ENCODE assay signal across 2 cellular contexts in the genomic region with DNA sequence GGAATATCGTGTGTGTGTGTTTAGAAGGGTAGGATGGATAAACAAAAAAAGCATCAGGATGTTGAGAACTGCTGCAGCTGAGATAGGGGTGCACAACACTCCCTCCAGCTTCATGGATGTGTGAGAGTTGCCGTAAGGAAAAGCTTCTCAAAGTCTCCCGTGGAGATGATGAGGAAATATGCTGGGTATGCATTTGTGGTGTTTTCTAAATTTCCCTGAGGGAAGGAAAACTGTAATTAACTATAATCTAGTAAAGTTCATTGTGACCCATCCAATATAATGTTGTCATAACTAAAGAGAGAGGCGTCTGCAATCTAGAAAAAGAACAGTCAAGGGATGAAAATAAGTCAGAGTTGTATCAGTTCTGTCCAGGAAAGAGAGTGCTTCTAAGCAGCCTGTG.
TF ChIP-seq lines count a peak whose summit lies in the region.

No MANE protein-coding gene starts in this region.

TF ChIP-seq in HEK293, 187 proteins besides CTCF, POLR2A, EP300 and RAD21:
- TF ChIP-seq ZNF133 (tag by site-specific recombination; IDR thresholded peaks at IDR 0.05) = no peak
- TF ChIP-seq, protein P1, sequence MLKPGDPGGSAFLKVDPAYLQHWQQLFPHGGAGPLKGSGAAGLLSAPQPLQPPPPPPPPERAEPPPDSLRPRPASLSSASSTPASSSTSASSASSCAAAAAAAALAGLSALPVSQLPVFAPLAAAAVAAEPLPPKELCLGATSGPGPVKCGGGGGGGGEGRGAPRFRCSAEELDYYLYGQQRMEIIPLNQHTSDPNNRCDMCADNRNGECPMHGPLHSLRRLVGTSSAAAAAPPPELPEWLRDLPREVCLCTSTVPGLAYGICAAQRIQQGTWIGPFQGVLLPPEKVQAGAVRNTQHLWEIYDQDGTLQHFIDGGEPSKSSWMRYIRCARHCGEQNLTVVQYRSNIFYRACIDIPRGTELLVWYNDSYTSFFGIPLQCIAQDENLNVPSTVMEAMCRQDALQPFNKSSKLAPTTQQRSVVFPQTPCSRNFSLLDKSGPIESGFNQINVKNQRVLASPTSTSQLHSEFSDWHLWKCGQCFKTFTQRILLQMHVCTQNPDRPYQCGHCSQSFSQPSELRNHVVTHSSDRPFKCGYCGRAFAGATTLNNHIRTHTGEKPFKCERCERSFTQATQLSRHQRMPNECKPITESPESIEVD (tag by site-specific recombination; IDR thresholded peaks at IDR 0.05) = peak; percentile 46
- TF ChIP-seq, protein P2, sequence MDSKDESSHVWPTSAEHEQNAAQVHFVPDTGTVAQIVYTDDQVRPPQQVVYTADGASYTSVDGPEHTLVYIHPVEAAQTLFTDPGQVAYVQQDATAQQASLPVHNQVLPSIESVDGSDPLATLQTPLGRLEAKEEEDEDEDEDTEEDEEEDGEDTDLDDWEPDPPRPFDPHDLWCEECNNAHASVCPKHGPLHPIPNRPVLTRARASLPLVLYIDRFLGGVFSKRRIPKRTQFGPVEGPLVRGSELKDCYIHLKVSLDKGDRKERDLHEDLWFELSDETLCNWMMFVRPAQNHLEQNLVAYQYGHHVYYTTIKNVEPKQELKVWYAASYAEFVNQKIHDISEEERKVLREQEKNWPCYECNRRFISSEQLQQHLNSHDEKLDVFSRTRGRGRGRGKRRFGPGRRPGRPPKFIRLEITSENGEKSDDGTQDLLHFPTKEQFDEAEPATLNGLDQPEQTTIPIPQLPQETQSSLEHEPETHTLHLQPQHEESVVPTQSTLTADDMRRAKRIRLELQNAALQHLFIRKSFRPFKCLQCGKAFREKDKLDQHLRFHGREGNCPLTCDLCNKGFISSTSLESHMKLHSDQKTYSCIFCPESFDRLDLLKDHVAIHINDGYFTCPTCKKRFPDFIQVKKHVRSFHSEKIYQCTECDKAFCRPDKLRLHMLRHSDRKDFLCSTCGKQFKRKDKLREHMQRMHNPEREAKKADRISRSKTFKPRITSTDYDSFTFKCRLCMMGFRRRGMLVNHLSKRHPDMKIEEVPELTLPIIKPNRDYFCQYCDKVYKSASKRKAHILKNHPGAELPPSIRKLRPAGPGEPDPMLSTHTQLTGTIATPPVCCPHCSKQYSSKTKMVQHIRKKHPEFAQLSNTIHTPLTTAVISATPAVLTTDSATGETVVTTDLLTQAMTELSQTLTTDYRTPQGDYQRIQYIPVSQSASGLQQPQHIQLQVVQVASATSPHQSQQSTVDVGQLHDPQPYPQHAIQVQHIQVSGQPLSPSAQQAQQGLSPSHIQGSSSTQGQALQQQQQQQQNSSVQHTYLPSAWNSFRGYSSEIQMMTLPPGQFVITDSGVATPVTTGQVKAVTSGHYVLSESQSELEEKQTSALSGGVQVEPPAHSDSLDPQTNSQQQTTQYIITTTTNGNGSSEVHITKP (tag by site-specific recombination; IDR thresholded peaks at IDR 0.05) = 0 out of 2 replicates have a peak, but pooled peaks have one; percentile 14

TF ChIP-seq in K562, 482 proteins besides CTCF, POLR2A, EP300 and RAD21:
- TF ChIP-seq ZNF316 (IDR thresholded peaks at IDR 0.05) (peak; percentile 58), TGIF2 (CRISPR knock-in tag; IDR thresholded peaks at IDR 0.05) (no peak), ZNF785 (CRISPR knock-in tag; IDR thresholded peaks at IDR 0.05) (no peak), ZNF232 (CRISPR knock-in tag; IDR thresholded peaks at IDR 0.05) (no peak), ZNF23 (CRISPR knock-in tag; IDR thresholded peaks at IDR 0.05) (no peak), ZNF695 (CRISPR knock-in tag; IDR thresholded peaks at IDR 0.05) (no peak), C11orf30 (IDR thresholded peaks at IDR 0.05; ENCODE audit: low read depth) (peak; percentile 40; the same call in 1 of the 2 replicates)
- TF ChIP-seq, protein P3, sequence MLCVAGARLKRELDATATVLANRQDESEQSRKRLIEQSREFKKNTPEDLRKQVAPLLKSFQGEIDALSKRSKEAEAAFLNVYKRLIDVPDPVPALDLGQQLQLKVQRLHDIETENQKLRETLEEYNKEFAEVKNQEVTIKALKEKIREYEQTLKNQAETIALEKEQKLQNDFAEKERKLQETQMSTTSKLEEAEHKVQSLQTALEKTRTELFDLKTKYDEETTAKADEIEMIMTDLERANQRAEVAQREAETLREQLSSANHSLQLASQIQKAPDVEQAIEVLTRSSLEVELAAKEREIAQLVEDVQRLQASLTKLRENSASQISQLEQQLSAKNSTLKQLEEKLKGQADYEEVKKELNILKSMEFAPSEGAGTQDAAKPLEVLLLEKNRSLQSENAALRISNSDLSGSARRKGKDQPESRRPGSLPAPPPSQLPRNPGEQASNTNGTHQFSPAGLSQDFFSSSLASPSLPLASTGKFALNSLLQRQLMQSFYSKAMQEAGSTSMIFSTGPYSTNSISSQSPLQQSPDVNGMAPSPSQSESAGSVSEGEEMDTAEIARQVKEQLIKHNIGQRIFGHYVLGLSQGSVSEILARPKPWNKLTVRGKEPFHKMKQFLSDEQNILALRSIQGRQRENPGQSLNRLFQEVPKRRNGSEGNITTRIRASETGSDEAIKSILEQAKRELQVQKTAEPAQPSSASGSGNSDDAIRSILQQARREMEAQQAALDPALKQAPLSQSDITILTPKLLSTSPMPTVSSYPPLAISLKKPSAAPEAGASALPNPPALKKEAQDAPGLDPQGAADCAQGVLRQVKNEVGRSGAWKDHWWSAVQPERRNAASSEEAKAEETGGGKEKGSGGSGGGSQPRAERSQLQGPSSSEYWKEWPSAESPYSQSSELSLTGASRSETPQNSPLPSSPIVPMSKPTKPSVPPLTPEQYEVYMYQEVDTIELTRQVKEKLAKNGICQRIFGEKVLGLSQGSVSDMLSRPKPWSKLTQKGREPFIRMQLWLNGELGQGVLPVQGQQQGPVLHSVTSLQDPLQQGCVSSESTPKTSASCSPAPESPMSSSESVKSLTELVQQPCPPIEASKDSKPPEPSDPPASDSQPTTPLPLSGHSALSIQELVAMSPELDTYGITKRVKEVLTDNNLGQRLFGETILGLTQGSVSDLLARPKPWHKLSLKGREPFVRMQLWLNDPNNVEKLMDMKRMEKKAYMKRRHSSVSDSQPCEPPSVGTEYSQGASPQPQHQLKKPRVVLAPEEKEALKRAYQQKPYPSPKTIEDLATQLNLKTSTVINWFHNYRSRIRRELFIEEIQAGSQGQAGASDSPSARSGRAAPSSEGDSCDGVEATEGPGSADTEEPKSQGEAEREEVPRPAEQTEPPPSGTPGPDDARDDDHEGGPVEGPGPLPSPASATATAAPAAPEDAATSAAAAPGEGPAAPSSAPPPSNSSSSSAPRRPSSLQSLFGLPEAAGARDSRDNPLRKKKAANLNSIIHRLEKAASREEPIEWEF (CRISPR knock-in tag; IDR thresholded peaks at IDR 0.05) = no peak
TF ChIP-seq in K562: peak in this region for 2.
